ENCODE assay signal across 18 cellular contexts in the genomic region with DNA sequence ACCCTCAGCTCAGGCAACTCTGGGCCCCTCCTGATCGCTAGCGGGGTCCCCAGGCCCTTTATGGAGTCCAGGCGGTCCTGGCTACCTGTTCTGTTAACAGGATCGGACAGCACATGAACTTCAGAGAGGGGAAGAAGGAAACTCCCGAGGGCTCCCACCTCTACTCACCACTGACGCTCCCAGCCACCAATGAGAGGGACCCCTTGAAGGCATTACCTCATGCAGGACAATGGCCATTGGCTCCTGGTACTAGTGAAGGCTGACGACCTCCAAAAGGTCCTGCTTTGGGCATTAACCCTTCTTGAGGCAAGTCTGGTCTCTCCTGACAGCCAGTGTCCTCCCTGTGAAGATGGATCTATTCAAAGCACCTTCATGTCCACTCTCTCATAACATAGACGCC.
"Had no signal": no experiment of that assay in that cellular context is flagged by ENCODE, and none has a peak within 500 bp of the region (broad histone marks: within the 10 kb centered on the region; RNA-seq: fewer than 3 reads in every experiment).

No MANE protein-coding gene starts in this region.

- FAIRE-seq: frontal cortex, islet of Langerhans had no signal

- H3K27ac ChIP-seq: coronary artery, heart left ventricle, sigmoid colon, testis, tibial nerve had no signal

- H3K27ac Mint-ChIP-seq: naive thymus-derived CD4-positive, alpha-beta T cell; nephron progenitor cell; stimulated activated naive B cell treated with anti-CD40 and anti-IgM and Interleukin-4, amounts not matched to agents 10 μg/mL and 1 μg/mL and 100 μg/mL, for 72 hours; stimulated activated naive CD8-positive, alpha-beta T cell treated with anti-CD3 and anti-CD28 coated beads, Interleukin-15, amount 100 ng/mL, for 72 hours had no signal

- H3K4me1 ChIP-seq: sigmoid colon had no signal

- H3K36me3 ChIP-seq: heart left ventricle, sigmoid colon, tibial nerve had no signal

- H3K4me1 Mint-ChIP-seq: naive thymus-derived CD4-positive, alpha-beta T cell had no signal

- H3K27me3 ChIP-seq: testis had no signal

- ATAC-seq: heart left ventricle; naive thymus-derived CD4-positive, alpha-beta T cell; stimulated activated naive B cell treated with anti-CD40 and anti-IgM and Interleukin-4, amounts not matched to agents 10 μg/mL and 1 μg/mL and 100 μg/mL, for 72 hours; stimulated activated naive CD8-positive, alpha-beta T cell treated with anti-CD3 and anti-CD28 coated beads, Interleukin-15, amount 100 ng/mL, for 72 hours had no signal

- H3K4me3 ChIP-seq: coronary artery, heart left ventricle, sigmoid colon, skin epidermis, testis, tibial nerve had no signal

- H3K9me3 ChIP-seq: heart left ventricle, sigmoid colon, testis, tibial nerve had no signal

- H3K9me3 Mint-ChIP-seq: nephron progenitor cell; stimulated activated naive B cell treated with anti-CD40 and anti-IgM and Interleukin-4, amounts not matched to agents 10 μg/mL and 1 μg/mL and 100 μg/mL, for 72 hours; stimulated activated naive CD8-positive, alpha-beta T cell treated with anti-CD3 and anti-CD28 coated beads, Interleukin-15, amount 100 ng/mL, for 72 hours had no signal

- H3K36me3 Mint-ChIP-seq: naive thymus-derived CD4-positive, alpha-beta T cell; stimulated activated naive B cell treated with anti-CD40 and anti-IgM and Interleukin-4, amounts not matched to agents 10 μg/mL and 1 μg/mL and 100 μg/mL, for 72 hours had no signal

- DNase-seq: effector CD4-positive, alpha-beta T cell; heart left ventricle; hippocampal formation; kidney glomerular epithelial cell; naive thymus-derived CD4-positive, alpha-beta T cell; nephron progenitor cell; posterior cingulate gyrus; sigmoid colon; stimulated activated CD4-positive, alpha-beta T cell treated with anti-CD3 and anti-CD28 coated beads, Interleukin-2, amount 100 ng/mL, for 24 hours; stimulated activated CD4-positive, alpha-beta T cell treated with anti-CD3 and anti-CD28 coated beads, Interleukin-4, amount 100 ng/mL, for 4 hours; stimulated activated naive B cell treated with anti-CD40 and anti-IgM and Interleukin-4, amounts not matched to agents 10 μg/mL and 1 μg/mL and 100 μg/mL, for 72 hours; stimulated activated naive CD8-positive, alpha-beta T cell treated with anti-CD3 and anti-CD28 coated beads, Interleukin-15, amount 100 ng/mL, for 72 hours; testis had no signal

- H3K4me3 Mint-ChIP-seq: naive thymus-derived CD4-positive, alpha-beta T cell; nephron progenitor cell; stimulated activated naive B cell treated with anti-CD40 and anti-IgM and Interleukin-4, amounts not matched to agents 10 μg/mL and 1 μg/mL and 100 μg/mL, for 72 hours; stimulated activated naive CD8-positive, alpha-beta T cell treated with anti-CD3 and anti-CD28 coated beads, Interleukin-15, amount 100 ng/mL, for 72 hours had no signal
